Comparison of ENCODE assay signal across 8 cellular contexts in genomic region chr4:165327211-165328100, GRCh38.
DNase-seq lines count a peak whose midpoint lies in the region; ATAC-seq, FAIRE-seq and TF ChIP-seq lines count a peak whose summit lies in the region.

Gene MSMO1, plus strand, starts transcription at chr4:165327669. Its CDS starts 5,702 bp downstream, at chr4:165333371.

- peak; percentile 53 for FAIRE-seq in islet of Langerhans (lab: Jason Lieb, UNC)

- peak; percentile 98 for ATAC-seq in HG03378 (IDR thresholded peaks at IDR 0.05; ENCODE audit: unreplicated experiment)
- ATAC-seq in activated CD4-positive, CD25-positive, alpha-beta regulatory T cell treated with anti-CD3 and anti-CD28 coated beads, Interleukin-2, amount 50 U/mL, for 24 hours, result peak; percentile 98 to 99

- peak; percentile 92 to 96 for DNase-seq in AML-193 (lab: John Stamatoyannopoulos, UW)
- peak; percentile 98 for DNase-seq in NCI-H446 treated with DMSO at 0.1 percent for 48 hours (lab: John Stamatoyannopoulos, UW)
- DNase-seq in cerebellar nuclear complex (lab: John Stamatoyannopoulos, UW), result peak; percentile 98 to 100
- peak; percentile 96 for DNase-seq in stimulated activated CD4-positive, alpha-beta T cell treated with anti-CD3 and anti-CD28 coated beads, Interleukin-12 subunit alpha, Interleukin-12 subunit beta, amount 100 ng/mL, for 4 hours

- peak; percentile 88 for TF ChIP-seq POLR2A in GM19099 (IDR thresholded peaks at IDR 0.05; ENCODE audit: extremely low read depth, insufficient read length, low read depth)

Comparison
In these comparisons a context has a peak if more than half of its experiments do, and no peak if none do; other contexts are left out.
1. Peak in every context shown above with its lines: DNase-seq and ATAC-seq.